1 cellular context compared by ENCODE assay signal in the genomic region with DNA sequence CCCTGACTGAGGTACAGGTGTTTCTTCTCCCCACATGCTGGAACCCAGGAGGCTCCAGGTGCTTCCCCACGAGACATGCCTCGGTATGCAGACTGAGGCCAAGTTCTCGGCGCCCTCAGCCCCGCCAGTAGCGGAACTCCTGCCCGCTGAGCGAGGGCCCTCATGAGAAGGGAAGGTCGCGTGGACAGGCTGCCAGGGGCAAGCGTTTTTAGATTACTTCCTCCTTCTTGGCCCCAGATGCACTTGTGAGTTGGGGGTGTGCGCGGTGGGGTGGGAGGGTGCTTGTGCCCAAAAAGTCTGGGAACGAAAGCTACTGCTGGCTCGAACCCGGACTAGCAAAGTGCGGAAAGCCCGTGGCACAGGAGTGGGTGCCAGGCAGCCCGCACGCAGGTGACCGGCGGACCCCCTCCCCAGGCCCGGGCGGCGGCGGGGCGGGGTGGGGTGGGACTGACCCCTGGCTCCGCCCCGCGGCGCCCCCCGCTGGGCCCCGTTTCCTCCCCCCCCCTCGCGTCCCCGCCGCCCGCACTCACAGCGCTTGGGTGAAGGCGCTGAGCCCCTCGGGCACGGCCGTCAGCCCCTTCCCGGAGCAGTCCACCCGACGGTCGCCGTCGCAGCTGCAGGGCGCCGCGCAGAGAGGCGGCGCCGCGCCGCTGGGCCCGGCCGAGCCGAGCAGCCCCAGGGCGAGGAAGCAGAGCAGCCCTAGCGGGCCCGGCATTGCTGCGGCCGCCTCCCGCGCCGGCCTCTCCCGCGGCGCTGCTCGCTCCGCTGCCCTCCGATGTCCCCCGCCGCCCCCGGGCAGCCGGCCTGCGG.
TF ChIP-seq lines count a peak whose summit lies in the region.

No MANE protein-coding gene starts in this region.

TF ChIP-seq in HepG2, 621 proteins besides CTCF, POLR2A, EP300 and RAD21 (continued from another document and continues in another):
- TF ChIP-seq, protein P1, sequence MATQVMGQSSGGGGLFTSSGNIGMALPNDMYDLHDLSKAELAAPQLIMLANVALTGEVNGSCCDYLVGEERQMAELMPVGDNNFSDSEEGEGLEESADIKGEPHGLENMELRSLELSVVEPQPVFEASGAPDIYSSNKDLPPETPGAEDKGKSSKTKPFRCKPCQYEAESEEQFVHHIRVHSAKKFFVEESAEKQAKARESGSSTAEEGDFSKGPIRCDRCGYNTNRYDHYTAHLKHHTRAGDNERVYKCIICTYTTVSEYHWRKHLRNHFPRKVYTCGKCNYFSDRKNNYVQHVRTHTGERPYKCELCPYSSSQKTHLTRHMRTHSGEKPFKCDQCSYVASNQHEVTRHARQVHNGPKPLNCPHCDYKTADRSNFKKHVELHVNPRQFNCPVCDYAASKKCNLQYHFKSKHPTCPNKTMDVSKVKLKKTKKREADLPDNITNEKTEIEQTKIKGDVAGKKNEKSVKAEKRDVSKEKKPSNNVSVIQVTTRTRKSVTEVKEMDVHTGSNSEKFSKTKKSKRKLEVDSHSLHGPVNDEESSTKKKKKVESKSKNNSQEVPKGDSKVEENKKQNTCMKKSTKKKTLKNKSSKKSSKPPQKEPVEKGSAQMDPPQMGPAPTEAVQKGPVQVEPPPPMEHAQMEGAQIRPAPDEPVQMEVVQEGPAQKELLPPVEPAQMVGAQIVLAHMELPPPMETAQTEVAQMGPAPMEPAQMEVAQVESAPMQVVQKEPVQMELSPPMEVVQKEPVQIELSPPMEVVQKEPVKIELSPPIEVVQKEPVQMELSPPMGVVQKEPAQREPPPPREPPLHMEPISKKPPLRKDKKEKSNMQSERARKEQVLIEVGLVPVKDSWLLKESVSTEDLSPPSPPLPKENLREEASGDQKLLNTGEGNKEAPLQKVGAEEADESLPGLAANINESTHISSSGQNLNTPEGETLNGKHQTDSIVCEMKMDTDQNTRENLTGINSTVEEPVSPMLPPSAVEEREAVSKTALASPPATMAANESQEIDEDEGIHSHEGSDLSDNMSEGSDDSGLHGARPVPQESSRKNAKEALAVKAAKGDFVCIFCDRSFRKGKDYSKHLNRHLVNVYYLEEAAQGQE (IDR thresholded peaks at IDR 0.05; ENCODE audit: borderline replicate concordance in 1 of 2, low read depth in 1 of 2, low read length in 2 of 2) = no peak
- TF ChIP-seq, protein P2, sequence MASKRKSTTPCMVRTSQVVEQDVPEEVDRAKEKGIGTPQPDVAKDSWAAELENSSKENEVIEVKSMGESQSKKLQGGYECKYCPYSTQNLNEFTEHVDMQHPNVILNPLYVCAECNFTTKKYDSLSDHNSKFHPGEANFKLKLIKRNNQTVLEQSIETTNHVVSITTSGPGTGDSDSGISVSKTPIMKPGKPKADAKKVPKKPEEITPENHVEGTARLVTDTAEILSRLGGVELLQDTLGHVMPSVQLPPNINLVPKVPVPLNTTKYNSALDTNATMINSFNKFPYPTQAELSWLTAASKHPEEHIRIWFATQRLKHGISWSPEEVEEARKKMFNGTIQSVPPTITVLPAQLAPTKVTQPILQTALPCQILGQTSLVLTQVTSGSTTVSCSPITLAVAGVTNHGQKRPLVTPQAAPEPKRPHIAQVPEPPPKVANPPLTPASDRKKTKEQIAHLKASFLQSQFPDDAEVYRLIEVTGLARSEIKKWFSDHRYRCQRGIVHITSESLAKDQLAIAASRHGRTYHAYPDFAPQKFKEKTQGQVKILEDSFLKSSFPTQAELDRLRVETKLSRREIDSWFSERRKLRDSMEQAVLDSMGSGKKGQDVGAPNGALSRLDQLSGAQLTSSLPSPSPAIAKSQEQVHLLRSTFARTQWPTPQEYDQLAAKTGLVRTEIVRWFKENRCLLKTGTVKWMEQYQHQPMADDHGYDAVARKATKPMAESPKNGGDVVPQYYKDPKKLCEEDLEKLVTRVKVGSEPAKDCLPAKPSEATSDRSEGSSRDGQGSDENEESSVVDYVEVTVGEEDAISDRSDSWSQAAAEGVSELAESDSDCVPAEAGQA (IDR thresholded peaks at IDR 0.05; ENCODE audit: low read depth) = no peak
- TF ChIP-seq, protein P2 (CRISPR knock-in tag; IDR thresholded peaks at IDR 0.05; ENCODE audit: borderline replicate concordance) = no peak
- TF ChIP-seq DMAP1 (CRISPR knock-in tag; IDR thresholded peaks at IDR 0.05) = no peak
- no peak; the same call in 1 of the 2 replicates for TF ChIP-seq TMF1 (CRISPR knock-in tag; IDR thresholded peaks at IDR 0.05; ENCODE audit: low read depth)
- TF ChIP-seq FOXA1 (IDR thresholded peaks at IDR 0.05) = no peak
- no peak for TF ChIP-seq FOXA1 (CRISPR knock-in tag; IDR thresholded peaks at IDR 0.05)
- TF ChIP-seq NFKBIZ (CRISPR knock-in tag; IDR thresholded peaks at IDR 0.05) = no peak
- TF ChIP-seq ZNF468 (CRISPR knock-in tag; IDR thresholded peaks at IDR 0.05) = no peak
- 0 out of 2 replicates have a peak, but pooled peaks have one; percentile 12 for TF ChIP-seq ZNF441 (CRISPR knock-in tag; IDR thresholded peaks at IDR 0.05; ENCODE audit: borderline replicate concordance)
- no peak for TF ChIP-seq ATF7 (IDR thresholded peaks at IDR 0.05)
- TF ChIP-seq ATF7 (CRISPR knock-in tag; IDR thresholded peaks at IDR 0.05) = no peak
- no peak for TF ChIP-seq FOXK2 (IDR thresholded peaks at IDR 0.05)
- TF ChIP-seq CHD4 (IDR thresholded peaks at IDR 0.05; ENCODE audit: borderline replicate concordance, low read length) = no peak
- peak; percentile 83; the same call in 1 of the 2 replicates for TF ChIP-seq ZNF572 (CRISPR knock-in tag; IDR thresholded peaks at IDR 0.05)
- TF ChIP-seq RFX1 (IDR thresholded peaks at IDR 0.05) = no peak
- TF ChIP-seq, protein P3, sequence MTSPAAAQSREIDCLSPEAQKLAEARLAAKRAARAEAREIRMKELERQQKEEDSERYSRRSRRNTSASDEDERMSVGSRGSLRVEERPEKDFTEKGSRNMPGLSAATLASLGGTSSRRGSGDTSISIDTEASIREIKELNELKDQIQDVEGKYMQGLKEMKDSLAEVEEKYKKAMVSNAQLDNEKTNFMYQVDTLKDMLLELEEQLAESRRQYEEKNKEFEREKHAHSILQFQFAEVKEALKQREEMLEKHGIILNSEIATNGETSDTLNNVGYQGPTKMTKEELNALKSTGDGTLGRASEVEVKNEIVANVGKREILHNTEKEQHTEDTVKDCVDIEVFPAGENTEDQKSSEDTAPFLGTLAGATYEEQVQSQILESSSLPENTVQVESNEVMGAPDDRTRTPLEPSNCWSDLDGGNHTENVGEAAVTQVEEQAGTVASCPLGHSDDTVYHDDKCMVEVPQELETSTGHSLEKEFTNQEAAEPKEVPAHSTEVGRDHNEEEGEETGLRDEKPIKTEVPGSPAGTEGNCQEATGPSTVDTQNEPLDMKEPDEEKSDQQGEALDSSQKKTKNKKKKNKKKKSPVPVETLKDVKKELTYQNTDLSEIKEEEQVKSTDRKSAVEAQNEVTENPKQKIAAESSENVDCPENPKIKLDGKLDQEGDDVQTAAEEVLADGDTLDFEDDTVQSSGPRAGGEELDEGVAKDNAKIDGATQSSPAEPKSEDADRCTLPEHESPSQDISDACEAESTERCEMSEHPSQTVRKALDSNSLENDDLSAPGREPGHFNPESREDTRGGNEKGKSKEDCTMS (CRISPR knock-in tag; conservative IDR thresholded peaks at IDR 0.05) = no peak
- no peak; the same call in 1 of the 2 replicates for TF ChIP-seq MYC (CRISPR knock-in tag; IDR thresholded peaks at IDR 0.05; ENCODE audit: borderline replicate concordance)
- TF ChIP-seq ZNF766 (CRISPR knock-in tag; IDR thresholded peaks at IDR 0.05; ENCODE audit: borderline replicate concordance) = no peak
- TF ChIP-seq, protein P4, sequence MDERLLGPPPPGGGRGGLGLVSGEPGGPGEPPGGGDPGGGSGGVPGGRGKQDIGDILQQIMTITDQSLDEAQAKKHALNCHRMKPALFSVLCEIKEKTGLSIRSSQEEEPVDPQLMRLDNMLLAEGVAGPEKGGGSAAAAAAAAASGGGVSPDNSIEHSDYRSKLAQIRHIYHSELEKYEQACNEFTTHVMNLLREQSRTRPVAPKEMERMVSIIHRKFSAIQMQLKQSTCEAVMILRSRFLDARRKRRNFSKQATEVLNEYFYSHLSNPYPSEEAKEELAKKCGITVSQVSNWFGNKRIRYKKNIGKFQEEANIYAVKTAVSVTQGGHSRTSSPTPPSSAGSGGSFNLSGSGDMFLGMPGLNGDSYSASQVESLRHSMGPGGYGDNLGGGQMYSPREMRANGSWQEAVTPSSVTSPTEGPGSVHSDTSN (CRISPR knock-in tag; IDR thresholded peaks at IDR 0.05) = no peak
- peak; percentile 63 for TF ChIP-seq PHF8 (CRISPR knock-in tag; IDR thresholded peaks at IDR 0.05)
- no peak for TF ChIP-seq HMG20A (CRISPR knock-in tag; IDR thresholded peaks at IDR 0.05; ENCODE audit: borderline replicate concordance)
- TF ChIP-seq MTA3 (CRISPR knock-in tag; IDR thresholded peaks at IDR 0.05) = no peak
- no peak for TF ChIP-seq FOXO1 (CRISPR knock-in tag; IDR thresholded peaks at IDR 0.05)
- TF ChIP-seq TAF15 (IDR thresholded peaks at IDR 0.05; ENCODE audit: low read depth, low read length, poor library complexity, severe bottlenecking) = no peak
- TF ChIP-seq ZNF253 (CRISPR knock-in tag; IDR thresholded peaks at IDR 0.05; ENCODE audit: borderline replicate concordance) = no peak
- TF ChIP-seq KAT2B (IDR thresholded peaks at IDR 0.05; ENCODE audit: borderline replicate concordance, low read depth, low read length) = no peak
- no peak; the same call in 1 of the 2 replicates for TF ChIP-seq KDM5B (CRISPR knock-in tag; IDR thresholded peaks at IDR 0.05; ENCODE audit: borderline replicate concordance)
- TF ChIP-seq, protein P5, sequence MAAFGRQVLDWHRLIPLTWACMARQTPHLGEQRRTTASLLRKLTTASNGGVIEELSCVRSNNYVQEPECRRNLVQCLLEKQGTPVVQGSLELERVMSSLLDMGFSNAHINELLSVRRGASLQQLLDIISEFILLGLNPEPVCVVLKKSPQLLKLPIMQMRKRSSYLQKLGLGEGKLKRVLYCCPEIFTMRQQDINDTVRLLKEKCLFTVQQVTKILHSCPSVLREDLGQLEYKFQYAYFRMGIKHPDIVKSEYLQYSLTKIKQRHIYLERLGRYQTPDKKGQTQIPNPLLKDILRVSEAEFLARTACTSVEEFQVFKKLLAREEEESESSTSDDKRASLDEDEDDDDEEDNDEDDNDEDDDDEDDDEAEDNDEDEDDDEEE (CRISPR knock-in tag; IDR thresholded peaks at IDR 0.05) = no peak
- no peak for TF ChIP-seq REXO4 (CRISPR knock-in tag; IDR thresholded peaks at IDR 0.05; ENCODE audit: borderline replicate concordance)
- TF ChIP-seq PITX1 (CRISPR knock-in tag; IDR thresholded peaks at IDR 0.05) = no peak
- 0 out of 2 replicates have a peak, but pooled peaks have one; percentile 26 for TF ChIP-seq SP2 (CRISPR knock-in tag; IDR thresholded peaks at IDR 0.05)
- TF ChIP-seq HOXA5 (CRISPR knock-in tag; IDR thresholded peaks at IDR 0.05) = no peak
- TF ChIP-seq, protein P6, sequence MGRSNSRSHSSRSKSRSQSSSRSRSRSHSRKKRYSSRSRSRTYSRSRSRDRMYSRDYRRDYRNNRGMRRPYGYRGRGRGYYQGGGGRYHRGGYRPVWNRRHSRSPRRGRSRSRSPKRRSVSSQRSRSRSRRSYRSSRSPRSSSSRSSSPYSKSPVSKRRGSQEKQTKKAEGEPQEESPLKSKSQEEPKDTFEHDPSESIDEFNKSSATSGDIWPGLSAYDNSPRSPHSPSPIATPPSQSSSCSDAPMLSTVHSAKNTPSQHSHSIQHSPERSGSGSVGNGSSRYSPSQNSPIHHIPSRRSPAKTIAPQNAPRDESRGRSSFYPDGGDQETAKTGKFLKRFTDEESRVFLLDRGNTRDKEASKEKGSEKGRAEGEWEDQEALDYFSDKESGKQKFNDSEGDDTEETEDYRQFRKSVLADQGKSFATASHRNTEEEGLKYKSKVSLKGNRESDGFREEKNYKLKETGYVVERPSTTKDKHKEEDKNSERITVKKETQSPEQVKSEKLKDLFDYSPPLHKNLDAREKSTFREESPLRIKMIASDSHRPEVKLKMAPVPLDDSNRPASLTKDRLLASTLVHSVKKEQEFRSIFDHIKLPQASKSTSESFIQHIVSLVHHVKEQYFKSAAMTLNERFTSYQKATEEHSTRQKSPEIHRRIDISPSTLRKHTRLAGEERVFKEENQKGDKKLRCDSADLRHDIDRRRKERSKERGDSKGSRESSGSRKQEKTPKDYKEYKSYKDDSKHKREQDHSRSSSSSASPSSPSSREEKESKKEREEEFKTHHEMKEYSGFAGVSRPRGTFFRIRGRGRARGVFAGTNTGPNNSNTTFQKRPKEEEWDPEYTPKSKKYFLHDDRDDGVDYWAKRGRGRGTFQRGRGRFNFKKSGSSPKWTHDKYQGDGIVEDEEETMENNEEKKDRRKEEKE (IDR thresholded peaks at IDR 0.05) = no peak
- no peak for TF ChIP-seq ZNF138 (CRISPR knock-in tag; IDR thresholded peaks at IDR 0.05; ENCODE audit: low read depth)
- TF ChIP-seq ZNF562 (CRISPR knock-in tag; IDR thresholded peaks at IDR 0.05; ENCODE audit: borderline replicate concordance) = no peak
- TF ChIP-seq HMGA1 (CRISPR knock-in tag; conservative IDR thresholded peaks at IDR 0.05) = no peak
- TF ChIP-seq ZNF788 (CRISPR knock-in tag; IDR thresholded peaks at IDR 0.05; ENCODE audit: borderline replicate concordance) = no peak; the same call in 1 of the 2 replicates
- TF ChIP-seq, protein P7, sequence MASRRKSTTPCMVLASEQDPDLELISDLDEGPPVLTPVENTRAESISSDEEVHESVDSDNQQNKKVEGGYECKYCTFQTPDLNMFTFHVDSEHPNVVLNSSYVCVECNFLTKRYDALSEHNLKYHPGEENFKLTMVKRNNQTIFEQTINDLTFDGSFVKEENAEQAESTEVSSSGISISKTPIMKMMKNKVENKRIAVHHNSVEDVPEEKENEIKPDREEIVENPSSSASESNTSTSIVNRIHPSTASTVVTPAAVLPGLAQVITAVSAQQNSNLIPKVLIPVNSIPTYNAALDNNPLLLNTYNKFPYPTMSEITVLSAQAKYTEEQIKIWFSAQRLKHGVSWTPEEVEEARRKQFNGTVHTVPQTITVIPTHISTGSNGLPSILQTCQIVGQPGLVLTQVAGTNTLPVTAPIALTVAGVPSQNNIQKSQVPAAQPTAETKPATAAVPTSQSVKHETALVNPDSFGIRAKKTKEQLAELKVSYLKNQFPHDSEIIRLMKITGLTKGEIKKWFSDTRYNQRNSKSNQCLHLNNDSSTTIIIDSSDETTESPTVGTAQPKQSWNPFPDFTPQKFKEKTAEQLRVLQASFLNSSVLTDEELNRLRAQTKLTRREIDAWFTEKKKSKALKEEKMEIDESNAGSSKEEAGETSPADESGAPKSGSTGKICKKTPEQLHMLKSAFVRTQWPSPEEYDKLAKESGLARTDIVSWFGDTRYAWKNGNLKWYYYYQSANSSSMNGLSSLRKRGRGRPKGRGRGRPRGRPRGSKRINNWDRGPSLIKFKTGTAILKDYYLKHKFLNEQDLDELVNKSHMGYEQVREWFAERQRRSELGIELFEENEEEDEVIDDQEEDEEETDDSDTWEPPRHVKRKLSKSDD (CRISPR knock-in tag; IDR thresholded peaks at IDR 0.05; ENCODE audit: low read depth) = no peak
